Comparison of ENCODE assay signal across 12 cellular contexts in the genomic region with DNA sequence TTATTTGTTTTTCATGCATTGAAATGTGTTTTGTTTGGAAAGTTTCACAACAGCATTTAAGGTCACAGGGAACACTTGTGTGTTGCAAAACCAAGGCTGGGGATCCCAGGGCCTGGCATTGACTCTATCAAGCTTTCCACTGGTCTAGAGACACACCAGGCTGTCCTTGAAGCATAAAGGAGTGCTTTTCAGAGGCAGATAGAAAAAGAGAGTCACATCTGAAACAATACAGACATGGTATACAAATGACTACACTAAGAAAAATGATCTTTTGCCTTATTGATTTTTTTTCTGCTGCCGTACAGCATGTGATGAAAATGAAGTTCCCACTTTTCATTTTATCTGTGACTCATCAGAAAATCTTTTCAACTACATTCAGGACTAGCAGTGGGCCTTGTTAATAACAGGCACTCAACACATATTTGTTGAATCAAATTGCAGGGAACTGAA.
DNase-seq lines count a peak whose midpoint lies in the region; ATAC-seq and TF ChIP-seq lines count a peak whose summit lies in the region.
"Had no signal": no experiment of that assay in that cellular context is flagged by ENCODE, and none has a peak within 500 bp of the region (broad histone marks: within the 10 kb centered on the region; RNA-seq: fewer than 3 reads in every experiment).

No MANE protein-coding gene starts in this region.

- CTCF ChIA-PET in SK-N-SH (lab: Yijun Ruan, JAX) = no interaction called here

- H3K9ac ChIP-seq in SK-N-SH = no peak overlapping the region

- peaks cover 0 to 2% (median 1%) of the 10 kb centered on the region in 3 donors for H3K27me3 Mint-ChIP-seq in immature natural killer cell (ENCODE audit: low read depth in 3 of 3)

- no peaks in the 10 kb centered on the region for H3K9me2 ChIP-seq in SK-N-SH

- peak overlapping the region; percentile 20; the same call in 1 of the 2 replicates for H2AFZ ChIP-seq in SK-N-SH (ENCODE audit: low read depth)

- H3K9me3 Mint-ChIP-seq in immature natural killer cell = peaks cover 0 to 4% (median 0%) of the 10 kb centered on the region in 6 donors

- peak; percentile 55 for DNase-seq in Right ventricle myocardium superior
- no peak for DNase-seq in left cardiac atrium
- no peak for DNase-seq in SK-N-SH
- no peak for DNase-seq in left ventricle myocardium inferior
- no peak for DNase-seq in upper lobe of right lung
- no peak for DNase-seq in amniotic stem cell (lab: John Stamatoyannopoulos, UW)
- no peak for DNase-seq in immature natural killer cell
- DNase-seq: activated CD4-positive, alpha-beta T cell treated with anti-CD3 and anti-CD28 coated beads, Interleukin-2, amount 50 U/mL, for 48 hours; NCI-H2081 treated with DMSO at 0.1 percent for 48 hours; ovary; stimulated activated CD4-positive, alpha-beta T cell treated with anti-CD3 and anti-CD28 coated beads, Interleukin-1b, Interleukin-23, amount 100 ng/mL, for 48 hours had no signal

- no peaks in the 10 kb centered on the region for H3K79me2 ChIP-seq in SK-N-SH (ENCODE audit: insufficient read depth)

- no peaks in the 10 kb centered on the region for H4K20me1 ChIP-seq in SK-N-SH (ENCODE audit: insufficient read depth)

- TF ChIP-seq RAD21 in SK-N-SH (IDR thresholded peaks at IDR 0.05; ENCODE audit: low read length) = no peak

- H3K27ac ChIP-seq in SK-N-SH (ENCODE audit: low read depth in 2 of 2, low read length in 1 of 2) (no peak overlapping the region), left ventricle myocardium inferior (replicated peaks) (peak overlapping the region; percentile 45), upper lobe of right lung (no peak overlapping the region)
- H3K27ac ChIP-seq: ovary had no signal

- no peak overlapping the region for H3K27ac Mint-ChIP-seq in immature natural killer cell

- TF ChIP-seq CTCF in SK-N-SH (IDR thresholded peaks at IDR 0.05) (no peak), left ventricle myocardium inferior (IDR thresholded peaks at IDR 0.05; ENCODE audit: borderline replicate concordance) (no peak), upper lobe of right lung (IDR thresholded peaks at IDR 0.05) (no peak)

- WGBS in SK-N-SH (ENCODE audit: low lambda C conversion rate) = 38% methylated on average over 1 of the region's 1 CpG

- H3K27me3 ChIP-seq in SK-N-SH (ENCODE audit: insufficient read depth) (no peaks in the 10 kb centered on the region), left ventricle myocardium inferior (ENCODE audit: low read depth) (no peaks in the 10 kb centered on the region), upper lobe of right lung (no peaks in the 10 kb centered on the region)
- H3K27me3 ChIP-seq: ovary had no signal

- H3K36me3 Mint-ChIP-seq in immature natural killer cell = no peaks in the 10 kb centered on the region

- no peak for TF ChIP-seq EP300 in SK-N-SH (IDR thresholded peaks at IDR 0.05; ENCODE audit: borderline replicate concordance in 1 of 2, low read depth in 1 of 2, low read length in 1 of 2)

- H3K4me3 ChIP-seq in SK-N-SH (ENCODE audit: low read depth in 2 of 2, low read length in 1 of 2) (no peak overlapping the region), left ventricle myocardium inferior (no peak overlapping the region), upper lobe of right lung (no peak overlapping the region)
- H3K4me3 ChIP-seq: ovary had no signal

- H3K36me3 ChIP-seq in SK-N-SH (replicated peaks in 1 of 2; ENCODE audit: control insufficient read depth in 1 of 2, insufficient read depth in 2 of 2, low read length in 1 of 2) (no peaks in the 10 kb centered on the region), left ventricle myocardium inferior (no peaks in the 10 kb centered on the region), upper lobe of right lung (no peaks in the 10 kb centered on the region)
- H3K36me3 ChIP-seq: ovary had no signal

- H3K9me3 ChIP-seq in SK-N-SH (no peaks in the 10 kb centered on the region), left ventricle myocardium inferior (replicated peaks) (no peaks in the 10 kb centered on the region), upper lobe of right lung (no peaks in the 10 kb centered on the region)

- no peak overlapping the region for H3K4me3 Mint-ChIP-seq in immature natural killer cell

- intact Hi-C loops in Right ventricle myocardium superior (cut with DNase I) (no loop called here), left cardiac atrium (cut with DNase I) (no loop called here), left ventricle myocardium inferior (cut with micrococcal nuclease) (no loop called here), upper lobe of right lung (cut with DNase I) (no loop called here)

- no peaks in the 10 kb centered on the region for H3K4me1 ChIP-seq in SK-N-SH (ENCODE audit: control insufficient read depth in 1 of 2, insufficient read depth in 2 of 2, low read depth in 1 of 2, low read length in 1 of 2)
- peaks cover 21% of the 10 kb centered on the region for H3K4me1 ChIP-seq in left ventricle myocardium inferior
- peaks cover 9% of the 10 kb centered on the region for H3K4me1 ChIP-seq in upper lobe of right lung

- no peaks in the 10 kb centered on the region for H3K4me1 Mint-ChIP-seq in immature natural killer cell

- no peaks in the 10 kb centered on the region for H3F3A ChIP-seq in SK-N-SH (replicated peaks; ENCODE audit: insufficient read depth)

- POLR2A ChIA-PET in SK-N-SH (lab: Yijun Ruan, JAX) = no interaction called here

- H3K4me2 ChIP-seq in SK-N-SH = no peak overlapping the region

- peak; percentile 83 for ATAC-seq in Right ventricle myocardium superior (ENCODE audit: poor library complexity)
- no peak for ATAC-seq in left cardiac atrium
- peak; percentile 68 for ATAC-seq in upper lobe of right lung
- ATAC-seq in GM19035 (IDR thresholded peaks at IDR 0.05; ENCODE audit: unreplicated experiment) = no peak

TF ChIP-seq in SK-N-SH, 30 proteins besides CTCF, POLR2A, EP300 and RAD21:
- 0 out of 2 replicates have a peak, but pooled peaks have one; percentile 10 for TF ChIP-seq FOSL2 (IDR thresholded peaks at IDR 0.05; ENCODE audit: borderline replicate concordance, low read depth)
- TF ChIP-seq ZBTB33 (IDR thresholded peaks at IDR 0.05; ENCODE audit: borderline replicate concordance, low read depth) = no peak
- no peak for TF ChIP-seq POLR2AphosphoS5 (IDR thresholded peaks at IDR 0.05; ENCODE audit: low read depth, low read length)

Comparison
In these comparisons a context has a peak if more than half of its experiments do, and no peak if none do; other contexts are left out.
1. ATAC-seq: peak in Right ventricle myocardium superior (single experiment) and upper lobe of right lung (single experiment); none in left cardiac atrium (0 of 2) and GM19035 (single experiment).